24 cellular contexts compared by ENCODE assay signal in genomic region chr7:97015279-97015678, GRCh38. TPM values are rescaled to one million over a fixed set of nuclear protein-coding genes. Genes with fewer than 3 reads are reported as not detected.
"Had no signal": no experiment of that assay in that cellular context is flagged by ENCODE, and none has a peak within 500 bp of the region (broad histone marks: within the 10 kb centered on the region; RNA-seq: fewer than 3 reads in every experiment).

No MANE protein-coding gene starts in this region.

- H3K9me3 ChIP-seq: mucosa of descending colon, prostate gland, suprapubic skin, transverse colon, vagina had no signal

- ATAC-seq: activated CD8-positive, alpha-beta T cell treated with anti-CD3 and anti-CD28 coated beads, Interleukin-2, amount 10 ng/mL, durations not matched to agents 7 days and 5 days; activated naive CD8-positive, alpha-beta T cell treated with anti-CD3 and anti-CD28 coated beads, Interleukin-2, amount 50 U/mL, for 24 hours; left ventricle myocardium superior; right cardiac atrium; stimulated activated naive CD8-positive, alpha-beta T cell treated with anti-CD3 and anti-CD28 coated beads, Interleukin-15, amount 100 ng/mL, for 72 hours had no signal

- H3K4me1 ChIP-seq: foreskin keratinocyte had no signal

- H3K4me3 ChIP-seq: coronary artery, mucosa of descending colon, neural progenitor cell, prostate gland, suprapubic skin, transverse colon, vagina had no signal

- H3K27ac ChIP-seq: coronary artery, foreskin keratinocyte, neural progenitor cell, prostate gland, suprapubic skin, transverse colon, vagina had no signal

- DNase-seq: activated CD4-positive, alpha-beta T cell treated with anti-CD3 and anti-CD28 coated beads, Interleukin-2, amount 10 ng/mL, durations not matched to agents 7 days and 5 days; activated CD8-positive, alpha-beta T cell treated with anti-CD3 and anti-CD28 coated beads, Interleukin-2, amount 10 ng/mL, durations not matched to agents 7 days and 5 days; activated naive CD4-positive, alpha-beta T cell treated with anti-CD3 and anti-CD28 coated beads, Interleukin-2, amount 10 ng/mL, durations not matched to agents 7 days and 5 days; activated naive CD8-positive, alpha-beta T cell treated with anti-CD3 and anti-CD28 coated beads, Interleukin-2, amount 50 U/mL, for 24 hours; activated T-cell treated with anti-CD3 and anti-CD28 coated beads, Interleukin-2, amount 50 U/mL, for 24 hours; aorta; foreskin keratinocyte; left ventricle myocardium superior; mucosa of descending colon; naive B cell; right cardiac atrium; small intestine; stimulated activated CD4-positive, alpha-beta T cell treated with anti-CD3 and anti-CD28 coated beads, Interleukin-15, amount 100 ng/mL, for 24 hours; stimulated activated CD4-positive, alpha-beta T cell treated with anti-CD3 and anti-CD28 coated beads, Interleukin-2, amount 100 ng/mL, for 48 hours; stimulated activated naive CD8-positive, alpha-beta T cell treated with anti-CD3 and anti-CD28 coated beads, Interleukin-15, amount 100 ng/mL, for 72 hours; T-helper 9 cell; transverse colon had no signal

- H3K9ac ChIP-seq: neural progenitor cell had no signal

- H3K36me3 ChIP-seq: neural progenitor cell, prostate gland, suprapubic skin, transverse colon, vagina had no signal

- FAIRE-seq: small intestine had no signal

RNA-seq across cellular contexts. Expression of gene DLX5, which starts 9.4 kb away (rescaled TPM):
- total RNA-seq: activated CD4-positive, alpha-beta T cell treated with anti-CD3 and anti-CD28 coated beads, Interleukin-2, amount 10 ng/mL, durations not matched to agents 7 days and 5 days; activated CD8-positive, alpha-beta T cell treated with anti-CD3 and anti-CD28 coated beads, Interleukin-2, amount 10 ng/mL, durations not matched to agents 7 days and 5 days; epithelial cell of proximal tubule; left ventricle myocardium superior; right cardiac atrium; transverse colon had no signal
- polyA plus RNA-seq: aorta had no signal

RNA-seq across cellular contexts. Expression of gene DLX6, which starts 9.9 kb away (rescaled TPM):
- total RNA-seq: activated CD4-positive, alpha-beta T cell treated with anti-CD3 and anti-CD28 coated beads, Interleukin-2, amount 10 ng/mL, durations not matched to agents 7 days and 5 days; activated CD8-positive, alpha-beta T cell treated with anti-CD3 and anti-CD28 coated beads, Interleukin-2, amount 10 ng/mL, durations not matched to agents 7 days and 5 days; epithelial cell of proximal tubule; foreskin keratinocyte; left ventricle myocardium superior; right cardiac atrium; transverse colon; vagina had no signal
- polyA plus RNA-seq: fibroblast of lung, right cardiac atrium had no signal
